ENCODE assay signal across 8 cellular contexts in the genomic region with DNA sequence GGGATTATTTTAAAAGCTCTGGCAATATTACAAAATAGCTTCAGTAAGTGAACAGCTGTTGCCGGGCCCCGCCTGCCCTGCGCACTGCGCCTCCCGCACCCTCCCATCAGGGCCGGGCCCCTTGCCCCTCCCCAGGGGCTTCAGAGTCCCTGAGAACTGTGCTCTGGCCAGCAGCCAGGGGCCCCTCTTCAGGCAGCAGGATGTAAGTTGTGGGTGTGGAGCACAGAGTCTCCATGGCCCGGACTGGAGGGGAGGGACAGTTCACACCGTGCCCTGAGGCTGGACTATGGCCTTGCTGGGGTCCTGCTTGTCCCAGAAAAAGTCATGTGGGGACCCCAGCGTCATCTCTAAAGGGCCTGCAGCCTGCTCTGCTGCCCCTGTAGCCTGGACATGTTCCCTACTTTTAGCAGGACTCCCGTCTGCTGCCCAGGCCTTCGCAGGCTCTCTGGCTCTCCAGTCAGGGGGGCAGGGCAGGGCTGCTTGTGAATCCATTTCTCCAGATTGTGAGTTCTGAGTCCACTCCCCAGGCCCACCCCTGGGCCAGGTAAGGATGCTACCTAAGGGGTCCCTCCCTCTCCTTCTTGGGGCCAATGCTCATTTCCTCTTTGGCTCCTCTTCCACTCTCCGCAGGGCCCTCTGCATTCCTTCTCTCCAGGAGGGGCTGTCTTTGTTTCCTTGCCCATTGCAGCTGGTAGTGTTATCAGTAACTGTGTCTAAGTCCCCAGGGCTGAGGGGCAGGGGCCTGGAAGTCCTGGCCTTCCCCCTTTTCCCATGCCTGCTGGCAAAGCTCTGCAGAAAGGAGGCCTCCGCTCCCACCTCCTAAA. TPM values are rescaled to one million over a fixed set of nuclear protein-coding genes. Genes with fewer than 3 reads are reported as not detected.
DNase-seq lines count a peak whose midpoint lies in the region; ATAC-seq lines count a peak whose summit lies in the region.

No MANE protein-coding gene starts in this region.

- H3K27me3 ChIP-seq in skeletal muscle satellite cell (ENCODE audit: control insufficient read depth, insufficient read depth, low read length) = peaks cover 67% of the 10 kb centered on the region

- DNase-seq in T-helper 17 cell = no peak
- no peak for DNase-seq in dermis blood vessel endothelial cell
- DNase-seq in stimulated activated CD4-positive, alpha-beta T cell treated with anti-CD3 and anti-CD28 coated beads, Interleukin-4, amount 100 ng/mL, for 24 hours = no peak

- H3K36me3 Mint-ChIP-seq in T-helper 17 cell (ENCODE audit: low read depth) = no peaks in the 10 kb centered on the region

- peaks cover 15% of the 10 kb centered on the region for H3K27me3 Mint-ChIP-seq in T-helper 17 cell

- ATAC-seq in HG03354 (IDR thresholded peaks at IDR 0.05; ENCODE audit: poor library complexity, severe bottlenecking, unreplicated experiment) (peak; percentile 30), T-helper 17 cell (peak; percentile 13), GM19023 (IDR thresholded peaks at IDR 0.05; ENCODE audit: unreplicated experiment) (no peak), HG02852 (IDR thresholded peaks at IDR 0.05; ENCODE audit: unreplicated experiment) (no peak)

- H3K9ac ChIP-seq in skeletal muscle satellite cell (ENCODE audit: low read depth, low read length) = no peak overlapping the region

- peak overlapping the region; percentile 25 for H3K4me3 ChIP-seq in iPS-18c (ENCODE audit: insufficient read depth, low read depth, low read length)
- peak overlapping the region; percentile 49 for H3K4me3 ChIP-seq in skeletal muscle satellite cell (ENCODE audit: low read length)

- peak overlapping the region; percentile 74 for H3K27ac Mint-ChIP-seq in T-helper 17 cell

- H3K9me3 ChIP-seq in T-helper 17 cell (ENCODE audit: control insufficient read depth, low read length, poor library complexity, severe bottlenecking) (no peaks in the 10 kb centered on the region), iPS-18c (ENCODE audit: control insufficient read depth, insufficient read depth, low read length) (no peaks in the 10 kb centered on the region), skeletal muscle satellite cell (replicated peaks; ENCODE audit: low read length) (no peaks in the 10 kb centered on the region)

- peak overlapping the region; percentile 68 for H3K4me2 ChIP-seq in skeletal muscle satellite cell (ENCODE audit: low read length)

- H3K4me1 ChIP-seq in skeletal muscle satellite cell (ENCODE audit: control insufficient read depth, insufficient read depth, low read length) = peaks cover 9% of the 10 kb centered on the region

- H3K36me3 ChIP-seq in skeletal muscle satellite cell (ENCODE audit: insufficient read depth, low read length) = no peaks in the 10 kb centered on the region

- no peak overlapping the region for H3K4me3 Mint-ChIP-seq in T-helper 17 cell

- peaks cover 10% of the 10 kb centered on the region for H3K4me1 Mint-ChIP-seq in T-helper 17 cell

RNA-seq across cellular contexts. Expression of gene CACNA2D2, which starts 12.8 kb away (rescaled TPM):
- total RNA-seq in T-helper 17 cell (1 to 10 TPM; 2.2 to 3.5 TPM), dermis blood vessel endothelial cell (not detected in 2 replicates)
- under 0.01 TPM in 1 of 2 replicates, not detected in the other for total RNA-seq in skeletal muscle satellite cell (2012; rRNA removed)

RNA-seq across cellular contexts. Expression of gene C3orf18, which starts 51.3 kb away (rescaled TPM):
- total RNA-seq in T-helper 17 cell = 10 to 100 TPM; 15.0 to 17.1 TPM
- 6.8 and 7.6 TPM in 2 replicates for total RNA-seq in skeletal muscle satellite cell (2012; rRNA removed)
- total RNA-seq in dermis blood vessel endothelial cell = 2.7 and 3.6 TPM in 2 replicates

RNA-seq across cellular contexts. Expression of gene HEMK1, which starts 53.1 kb away (rescaled TPM):
- total RNA-seq in T-helper 17 cell = 10 to 100 TPM; 22.7 to 25.1 TPM
- total RNA-seq in skeletal muscle satellite cell (2012; rRNA removed) = 9.6 and 9.9 TPM in 2 replicates
- 8.1 and 13.3 TPM in 2 replicates for total RNA-seq in dermis blood vessel endothelial cell

Comparison
In these comparisons a context has a peak if more than half of its experiments do, and no peak if none do; other contexts are left out.
1. ATAC-seq: peak in HG03354 (single experiment) and T-helper 17 cell (single experiment); none in GM19023 (single experiment) and HG02852 (single experiment).